Comparison of ENCODE assay signal across 9 cellular contexts in the genomic region with DNA sequence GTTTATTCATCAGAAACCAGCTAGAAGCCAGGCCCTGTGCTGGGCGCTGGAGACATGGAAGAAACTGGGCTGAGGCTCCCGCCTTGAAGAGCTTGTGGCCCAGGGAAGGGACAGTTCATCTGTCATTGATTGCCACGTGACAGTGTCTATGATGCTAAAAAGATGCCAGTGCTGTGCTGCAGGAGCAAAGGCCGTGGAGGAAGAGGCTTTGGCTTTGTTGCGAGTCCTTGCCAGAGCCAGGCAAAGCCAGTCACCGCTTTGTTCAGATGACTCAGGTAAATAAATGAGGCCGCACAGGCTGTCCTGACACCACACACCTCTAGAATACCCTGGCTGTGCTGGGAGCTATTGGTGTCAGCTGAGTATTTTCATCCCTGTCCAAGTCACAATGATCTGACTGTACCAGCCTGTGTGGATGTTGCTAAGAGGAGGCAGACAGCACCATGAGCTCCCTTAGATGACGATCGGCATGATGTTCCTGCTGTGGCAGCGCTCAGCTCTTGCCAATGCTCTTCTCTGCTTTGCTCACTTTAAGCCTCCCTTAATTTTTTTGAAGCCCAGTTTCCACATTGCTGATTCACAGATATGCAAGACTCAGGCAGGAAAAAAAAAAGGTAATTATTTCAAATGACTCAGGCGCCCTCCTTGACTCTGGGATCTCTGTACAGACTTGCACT.
A peak's percentile ranks its signal among the peaks of the same experiment; 100 is the strongest.
DNase-seq lines count a peak whose midpoint lies in the region; ATAC-seq and TF ChIP-seq lines count a peak whose summit lies in the region.
"Had no signal": no experiment of that assay in that cellular context is flagged by ENCODE, and none has a peak within 500 bp of the region (broad histone marks: within the 10 kb centered on the region; RNA-seq: fewer than 3 reads in every experiment).

No MANE protein-coding gene starts in this region.

- H3K9me3 ChIP-seq in H9 (ENCODE audit: control insufficient read depth, low read depth, low read length) (no peaks in the 10 kb centered on the region), SU-DHL-6 (ENCODE audit: insufficient read depth, low read length) (no peaks in the 10 kb centered on the region), skeletal muscle satellite cell (replicated peaks; ENCODE audit: low read length) (no peaks in the 10 kb centered on the region)

- H3K23me2 ChIP-seq in H9 (ENCODE audit: insufficient read length, low read depth, low read length, poor library complexity, severe bottlenecking) = no peaks in the 10 kb centered on the region

- POLR2A ChIA-PET in activated CD4-positive, alpha-beta memory T cell treated with anti-CD3 and anti-CD28 coated beads, Interleukin-2, amount 10 ng/mL, durations not matched to agents 7 days and 5 days (lab: Charles Lee) = interaction anchor here (0.7 to 15.0 kb wide), 5 partner anchors 50 to 409 kb away, joined by 3 to 381 read pairs (median 5); partner anchors contain the start of gene TIPARP

- H3K23ac ChIP-seq in H9 (ENCODE audit: insufficient read length, low read depth, low read length) = no peak overlapping the region

- H4K20me1 ChIP-seq in H9 (ENCODE audit: control insufficient read depth, insufficient read depth, insufficient read length) (no peaks in the 10 kb centered on the region), SU-DHL-6 (ENCODE audit: low read depth, low read length) (no peaks in the 10 kb centered on the region)

- H3K79me1 ChIP-seq in H9 (ENCODE audit: insufficient read depth, low read depth, low read length, poor library complexity, severe bottlenecking) = no peaks in the 10 kb centered on the region

- H3K4me1 ChIP-seq in H9 (ENCODE audit: insufficient read depth, low read length) (peaks cover 2% of the 10 kb centered on the region; the same call in 1 of the 2 replicates), skeletal muscle satellite cell (ENCODE audit: control insufficient read depth, insufficient read depth, low read length) (peaks cover 64% of the 10 kb centered on the region)

- H2BK15ac ChIP-seq in H9 (ENCODE audit: low read depth, low read length) = no peak overlapping the region

- no peak overlapping the region for H2BK120ac ChIP-seq in H9 (ENCODE audit: low read depth, low read length, poor library complexity, severe bottlenecking)

- H2BK5ac ChIP-seq in H9 (ENCODE audit: insufficient read length, low read length) = no peak overlapping the region

- H3K18ac ChIP-seq in H9 (ENCODE audit: insufficient read length, low read depth, low read length) = no peak overlapping the region

- TF ChIP-seq CTCF in H9 (conservative IDR thresholded peaks at IDR 0.05) (no peak), SU-DHL-6 (IDR thresholded peaks at IDR 0.05; ENCODE audit: insufficient read depth, low read length, poor library complexity, severe bottlenecking) (no peak), fibroblast of villous mesenchyme (IDR thresholded peaks at IDR 0.05; ENCODE audit: insufficient read depth, low read depth, low read length) (no peak)

- H3T11ph ChIP-seq in H9 (ENCODE audit: low read length) = no peak overlapping the region

- H2BK20ac ChIP-seq in H9 (ENCODE audit: low read depth, low read length, poor library complexity, severe bottlenecking) = no peak overlapping the region

- H3K9me3 Mint-ChIP-seq in H9 = no peaks in the 10 kb centered on the region; a peak in 1 of 5 replicates
- H3K9me3 Mint-ChIP-seq in activated naive CD4-positive, alpha-beta T cell treated with anti-CD3 and anti-CD28 coated beads, Interleukin-2, amount 10 ng/mL, durations not matched to agents 7 days and 5 days = no peaks in the 10 kb centered on the region
- H3K9me3 Mint-ChIP-seq in activated CD4-positive, alpha-beta memory T cell treated with anti-CD3 and anti-CD28 coated beads, Interleukin-2, amount 10 ng/mL, durations not matched to agents 7 days and 5 days = no peaks in the 10 kb centered on the region

- DNase-seq in H9 (no peak), fibroblast of villous mesenchyme (ENCODE audit: low read depth) (peak; percentile 61), NOMO-1 (lab: John Stamatoyannopoulos, UW; ENCODE audit: unreplicated experiment in 2 of 2) (no peak)
- no peak for DNase-seq in activated naive CD4-positive, alpha-beta T cell treated with anti-CD3 and anti-CD28 coated beads, Interleukin-2, amount 10 ng/mL, durations not matched to agents 7 days and 5 days
- DNase-seq in activated CD4-positive, alpha-beta memory T cell treated with anti-CD3 and anti-CD28 coated beads, Interleukin-2, amount 10 ng/mL, durations not matched to agents 7 days and 5 days = no peak
- DNase-seq: NCI-H1694 had no signal

- H3K36me3 Mint-ChIP-seq in H9 (ENCODE audit: insufficient read depth in 1 of 3, low read depth in 3 of 3) = no peaks in the 10 kb centered on the region
- no peaks in the 10 kb centered on the region for H3K36me3 Mint-ChIP-seq in activated naive CD4-positive, alpha-beta T cell treated with anti-CD3 and anti-CD28 coated beads, Interleukin-2, amount 10 ng/mL, durations not matched to agents 7 days and 5 days
- H3K36me3 Mint-ChIP-seq in activated CD4-positive, alpha-beta memory T cell treated with anti-CD3 and anti-CD28 coated beads, Interleukin-2, amount 10 ng/mL, durations not matched to agents 7 days and 5 days (ENCODE audit: low read depth) = no peaks in the 10 kb centered on the region

- H4K91ac ChIP-seq in H9 (ENCODE audit: insufficient read length, low read depth, low read length) = no peak overlapping the region

- H3K36me3 ChIP-seq in SU-DHL-6 (ENCODE audit: low read length) (no peaks in the 10 kb centered on the region), skeletal muscle satellite cell (ENCODE audit: insufficient read depth, low read length) (no peaks in the 10 kb centered on the region)

- no peak overlapping the region for H3K4me3 Mint-ChIP-seq in H9
- H3K4me3 Mint-ChIP-seq in activated naive CD4-positive, alpha-beta T cell treated with anti-CD3 and anti-CD28 coated beads, Interleukin-2, amount 10 ng/mL, durations not matched to agents 7 days and 5 days = no peak overlapping the region
- no peak overlapping the region for H3K4me3 Mint-ChIP-seq in activated CD4-positive, alpha-beta memory T cell treated with anti-CD3 and anti-CD28 coated beads, Interleukin-2, amount 10 ng/mL, durations not matched to agents 7 days and 5 days

- H3K4me3 ChIP-seq in SU-DHL-6 (ENCODE audit: insufficient read depth, low read length, poor library complexity, severe bottlenecking) = no peak overlapping the region
- H3K4me3 ChIP-seq in fibroblast of villous mesenchyme (ENCODE audit: low read depth, low read length) = no peak overlapping the region
- no peak overlapping the region for H3K4me3 ChIP-seq in skeletal muscle satellite cell (ENCODE audit: low read length)

- H2AK5ac ChIP-seq in H9 (ENCODE audit: insufficient read length, low read length) = no peak overlapping the region

- H3K4me1 Mint-ChIP-seq in H9 = peaks cover 23% of the 10 kb centered on the region in 2 experiments
- peaks cover 45% of the 10 kb centered on the region for H3K4me1 Mint-ChIP-seq in activated naive CD4-positive, alpha-beta T cell treated with anti-CD3 and anti-CD28 coated beads, Interleukin-2, amount 10 ng/mL, durations not matched to agents 7 days and 5 days
- peaks cover 47% of the 10 kb centered on the region for H3K4me1 Mint-ChIP-seq in activated CD4-positive, alpha-beta memory T cell treated with anti-CD3 and anti-CD28 coated beads, Interleukin-2, amount 10 ng/mL, durations not matched to agents 7 days and 5 days

- no peak overlapping the region for H4K5ac ChIP-seq in H9 (ENCODE audit: insufficient read length, low read depth, low read length)

- H3K9me2 ChIP-seq in SU-DHL-6 (replicated peaks; ENCODE audit: insufficient read depth, low read length) = no peaks in the 10 kb centered on the region

- no CpG with 5 or more reads among the region's 11 CpGs for WGBS in H9 (ENCODE audit: extremely low coverage, insufficient read length, low lambda C conversion rate)

- H3K27me3 Mint-ChIP-seq in H9 (ENCODE audit: low read depth) = peaks cover 25% of the 10 kb centered on the region
- H3K27me3 Mint-ChIP-seq in activated naive CD4-positive, alpha-beta T cell treated with anti-CD3 and anti-CD28 coated beads, Interleukin-2, amount 10 ng/mL, durations not matched to agents 7 days and 5 days = peaks cover 4% of the 10 kb centered on the region
- H3K27me3 Mint-ChIP-seq in activated CD4-positive, alpha-beta memory T cell treated with anti-CD3 and anti-CD28 coated beads, Interleukin-2, amount 10 ng/mL, durations not matched to agents 7 days and 5 days = no peaks in the 10 kb centered on the region

- H3K27me3 ChIP-seq in H9 (ENCODE audit: insufficient read depth, low read length) (no peaks in the 10 kb centered on the region), SU-DHL-6 (ENCODE audit: low read length) (no peaks in the 10 kb centered on the region), skeletal muscle satellite cell (ENCODE audit: control insufficient read depth, insufficient read depth, low read length) (no peaks in the 10 kb centered on the region)

- H3K79me2 ChIP-seq in H9 (ENCODE audit: insufficient read depth, low read length) (no peaks in the 10 kb centered on the region), SU-DHL-6 (ENCODE audit: insufficient read depth, low read length) (no peaks in the 10 kb centered on the region)

- no peak overlapping the region for H2BK12ac ChIP-seq in H9 (ENCODE audit: insufficient read length, low read depth, low read length)

- H2AFZ ChIP-seq in H9 (ENCODE audit: low read length) (no peak overlapping the region), SU-DHL-6 (ENCODE audit: low read depth, low read length, severe bottlenecking) (peak overlapping the region; percentile 36)

- H3K27ac ChIP-seq in H9 (ENCODE audit: insufficient read length, low read depth, low read length) (no peak overlapping the region), SU-DHL-6 (ENCODE audit: low read depth, low read length) (no peak overlapping the region)

- H3K27ac Mint-ChIP-seq in H9 = peak overlapping the region in 1 of 3 experiments; percentile 24; a peak in 1 of 7 replicates
- H3K27ac Mint-ChIP-seq in activated naive CD4-positive, alpha-beta T cell treated with anti-CD3 and anti-CD28 coated beads, Interleukin-2, amount 10 ng/mL, durations not matched to agents 7 days and 5 days = no peak overlapping the region
- H3K27ac Mint-ChIP-seq in activated CD4-positive, alpha-beta memory T cell treated with anti-CD3 and anti-CD28 coated beads, Interleukin-2, amount 10 ng/mL, durations not matched to agents 7 days and 5 days = no peak overlapping the region

- no peak overlapping the region for H3K14ac ChIP-seq in H9 (ENCODE audit: insufficient read depth, low read length)

- H3F3A ChIP-seq in SU-DHL-6 (ENCODE audit: insufficient read depth) = 0 out of 2 replicates have a peak, but pooled peaks cover 3% of the 10 kb centered on the region

- no peak for ATAC-seq in HG03095 (IDR thresholded peaks at IDR 0.05; ENCODE audit: unreplicated experiment)

- H3K56ac ChIP-seq in H9 (ENCODE audit: insufficient read length, low read depth, low read length) = no peak overlapping the region

- CTCF ChIA-PET in activated naive CD4-positive, alpha-beta T cell treated with anti-CD3 and anti-CD28 coated beads, Interleukin-2, amount 10 ng/mL, durations not matched to agents 7 days and 5 days (lab: Charles Lee) = interaction anchor here (0.5 to 4.1 kb wide), 34 partner anchors 9 to 933 kb away, joined by 3 to 26 read pairs (median 3); partner anchors contain the start of genes SSR3 and TIPARP
- CTCF ChIA-PET in activated CD4-positive, alpha-beta memory T cell treated with anti-CD3 and anti-CD28 coated beads, Interleukin-2, amount 10 ng/mL, durations not matched to agents 7 days and 5 days (lab: Charles Lee) = interaction anchor here (0.9 to 5.4 kb wide), 26 partner anchors 9 to 601 kb away, joined by 3 to 37 read pairs (median 5); partner anchors contain the start of genes SSR3 and TIPARP

- H3K9ac ChIP-seq in H9 (ENCODE audit: extremely low read depth, insufficient read length, low read length) (no peak overlapping the region), SU-DHL-6 (ENCODE audit: low read length) (peak overlapping the region; percentile 12; the same call in 1 of the 2 replicates), skeletal muscle satellite cell (ENCODE audit: low read depth, low read length) (peak overlapping the region; percentile 78)

- H3K4ac ChIP-seq in H9 (ENCODE audit: low read depth, low read length) = no peak overlapping the region

- no peak overlapping the region for H4K8ac ChIP-seq in H9 (replicated peaks; ENCODE audit: insufficient read length, low read depth, low read length)

- H3K4me2 ChIP-seq in H9 (ENCODE audit: insufficient read depth, insufficient read length, low read length) (peak overlapping the region; percentile 25), SU-DHL-6 (ENCODE audit: low read depth, low read length, poor library complexity, severe bottlenecking) (no peak overlapping the region), skeletal muscle satellite cell (ENCODE audit: low read length) (peak overlapping the region; percentile 66)
